In the genomic region with DNA sequence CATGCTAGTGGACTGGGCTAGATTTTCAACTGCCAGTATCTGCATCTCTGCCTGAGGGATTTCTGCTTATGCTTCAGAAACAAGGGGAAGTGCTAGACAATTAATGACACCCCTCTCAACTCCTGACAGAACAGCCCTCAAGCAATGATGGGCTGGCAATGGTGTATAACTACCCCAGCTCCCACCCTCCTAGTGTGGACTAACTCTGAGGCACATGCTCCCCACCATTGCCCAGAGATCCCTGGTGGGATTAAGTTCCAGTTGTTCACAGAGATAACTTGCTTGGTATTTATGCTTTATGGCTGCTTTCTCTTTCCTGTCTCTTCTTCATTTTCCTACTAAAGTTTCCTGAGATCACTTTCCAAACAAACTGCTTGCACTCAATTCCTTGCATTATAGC, we compare ENCODE assay signal across 27 cellular contexts.
"Had no signal": no experiment of that assay in that cellular context is flagged by ENCODE, and none has a peak within 500 bp of the region (broad histone marks: within the 10 kb centered on the region; RNA-seq: fewer than 3 reads in every experiment).

No MANE protein-coding gene starts in this region.

- H3K27ac Mint-ChIP-seq: stimulated activated effector memory CD8-positive, alpha-beta T cell treated with anti-CD3 and anti-CD28 coated beads, Interleukin-12 subunit alpha, Interleukin-12 subunit beta, amount 100 ng/mL, for 72 hours; stimulated activated memory B cell treated with anti-CD40 and anti-IgM and Interleukin-4, amounts not matched to agents 10 μg/mL and 1 μg/mL and 100 μg/mL, for 72 hours; stimulated activated naive B cell treated with anti-CD40 and anti-IgM and Interleukin-4, amounts not matched to agents 10 μg/mL and 1 μg/mL and 100 μg/mL, for 72 hours; stimulated activated naive CD8-positive, alpha-beta T cell treated with anti-CD3 and anti-CD28 coated beads, Interleukin-15, Interleukin-2, amounts not matched to agents 100 ng/mL and 50 ng/mL, for 24 hours; type B pancreatic cell had no signal

- H3K4me1 Mint-ChIP-seq: stimulated activated effector memory CD8-positive, alpha-beta T cell treated with anti-CD3 and anti-CD28 coated beads, Interleukin-12 subunit alpha, Interleukin-12 subunit beta, amount 100 ng/mL, for 72 hours; stimulated activated memory B cell treated with anti-CD40 and anti-IgM and Interleukin-4, amounts not matched to agents 10 μg/mL and 1 μg/mL and 100 μg/mL, for 72 hours had no signal

- H3K9me3 ChIP-seq: suprapubic skin, testis, thoracic aorta, thyroid gland, tibial artery, transverse colon, upper lobe of left lung, upper lobe of right lung, uterus, vagina had no signal

- H3K4me3 ChIP-seq: stomach, suprapubic skin, testis, thoracic aorta, thyroid gland, tibial artery, tibial nerve, transverse colon, upper lobe of left lung, upper lobe of right lung, uterus, vagina had no signal

- H3K4me3 Mint-ChIP-seq: stimulated activated effector memory CD8-positive, alpha-beta T cell treated with anti-CD3 and anti-CD28 coated beads, Interleukin-12 subunit alpha, Interleukin-12 subunit beta, amount 100 ng/mL, for 72 hours; stimulated activated memory B cell treated with anti-CD40 and anti-IgM and Interleukin-4, amounts not matched to agents 10 μg/mL and 1 μg/mL and 100 μg/mL, for 72 hours; stimulated activated naive B cell treated with anti-CD40 and anti-IgM and Interleukin-4, amounts not matched to agents 10 μg/mL and 1 μg/mL and 100 μg/mL, for 72 hours; stimulated activated naive CD8-positive, alpha-beta T cell treated with anti-CD3 and anti-CD28 coated beads, Interleukin-15, Interleukin-2, amounts not matched to agents 100 ng/mL and 50 ng/mL, for 24 hours; type B pancreatic cell had no signal

- H3K9me3 Mint-ChIP-seq: stimulated activated effector memory CD8-positive, alpha-beta T cell treated with anti-CD3 and anti-CD28 coated beads, Interleukin-12 subunit alpha, Interleukin-12 subunit beta, amount 100 ng/mL, for 72 hours; stimulated activated memory B cell treated with anti-CD40 and anti-IgM and Interleukin-4, amounts not matched to agents 10 μg/mL and 1 μg/mL and 100 μg/mL, for 72 hours; stimulated activated naive CD8-positive, alpha-beta T cell treated with anti-CD3 and anti-CD28 coated beads, Interleukin-15, Interleukin-2, amounts not matched to agents 100 ng/mL and 50 ng/mL, for 24 hours; type B pancreatic cell had no signal

- H3K27me3 ChIP-seq: stomach, testis, thyroid gland, tibial artery, tibial nerve, transverse colon, upper lobe of left lung, upper lobe of right lung, uterus, vagina had no signal

- H3K27ac ChIP-seq: stomach, suprapubic skin, testis, thoracic aorta, thyroid gland, tibial artery, tibial nerve, transverse colon, upper lobe of left lung, upper lobe of right lung, uterus, vagina had no signal

- H3K36me3 ChIP-seq: stomach, suprapubic skin, thoracic aorta, thyroid gland, tibial artery, tibial nerve, transverse colon, upper lobe of left lung, upper lobe of right lung, uterus, vagina had no signal

- DNase-seq: stimulated activated CD4-positive, alpha-beta T cell treated with anti-CD3 and anti-CD28 coated beads, Interleukin-2, amount 100 ng/mL, for 48 hours; stimulated activated CD4-positive, alpha-beta T cell treated with anti-CD3 and anti-CD28 coated beads, Interleukin-4, amount 100 ng/mL, for 1 hour; stimulated activated CD4-positive, alpha-beta T cell treated with anti-CD3 and anti-CD28 coated beads, Interleukin-4, amount 100 ng/mL, for 24 hours; stimulated activated CD4-positive, alpha-beta T cell treated with anti-CD3 and anti-CD28 coated beads, Interleukin-4, amount 100 ng/mL, for 4 hours; stimulated activated CD8-positive, alpha-beta memory T cell treated with anti-CD3 and anti-CD28 coated beads, Interleukin-4, amount 100 ng/mL, for 48 hours; stimulated activated naive B cell treated with anti-CD40 and anti-IgM and Interleukin-4, amounts not matched to agents 10 μg/mL and 1 μg/mL and 100 μg/mL, for 72 hours; stimulated activated naive CD4-positive, alpha-beta T cell; stimulated activated naive CD4-positive, alpha-beta T cell treated with Interleukin-2 at 50 U/mL for 16 hours; stimulated activated naive CD8-positive, alpha-beta T cell treated with anti-CD3 and anti-CD28 coated beads, Interleukin-15, Interleukin-2, amounts not matched to agents 100 U/mL and 50 U/mL, for 24 hours; stomach; substantia nigra; testis; thyroid gland; tibial artery; transverse colon; trophoblast cell; upper lobe of left lung; upper lobe of right lung; uterus had no signal

- ATAC-seq: stimulated activated effector memory CD8-positive, alpha-beta T cell treated with anti-CD3 and anti-CD28 coated beads, Interleukin-12 subunit alpha, Interleukin-12 subunit beta, amount 100 ng/mL, for 72 hours; stimulated activated memory B cell treated with anti-CD40 and anti-IgM and Interleukin-4, amounts not matched to agents 10 μg/mL and 1 μg/mL and 100 μg/mL, for 72 hours; stimulated activated naive B cell treated with anti-CD40 and anti-IgM and Interleukin-4, amounts not matched to agents 10 μg/mL and 1 μg/mL and 100 μg/mL, for 72 hours; stimulated activated naive CD8-positive, alpha-beta T cell treated with anti-CD3 and anti-CD28 coated beads, Interleukin-15, Interleukin-2, amounts not matched to agents 100 U/mL and 50 U/mL, for 24 hours; upper lobe of right lung had no signal

- H3K4me1 ChIP-seq: stomach, suprapubic skin, testis, thyroid gland, tibial nerve, transverse colon, upper lobe of left lung, upper lobe of right lung, uterus, vagina had no signal
